ENCODE assay signal across 8 cellular contexts in genomic region chr13:110915057-110915873, GRCh38. TPM values are rescaled to one million over a fixed set of nuclear protein-coding genes. Genes with fewer than 3 reads are reported as not detected.
DNase-seq lines count a peak whose midpoint lies in the region; ATAC-seq and TF ChIP-seq lines count a peak whose summit lies in the region.

Gene ANKRD10, minus strand, starts transcription at chr13:110915069. Its CDS starts 135 bp downstream, at chr13:110914934.

- no peaks in the 10 kb centered on the region for H3K9me3 ChIP-seq in adrenal gland (replicated peaks in 1 of 3)
- H3K9me3 ChIP-seq in heart right ventricle: no peaks in the 10 kb centered on the region
- H3K9me3 ChIP-seq in upper lobe of right lung: no peaks in the 10 kb centered on the region

- in situ Hi-C loops in GM13976 (cut with MboI; ENCODE audit: low sequenced_read_pairs, unreplicated experiment): loop anchor here (25.0 kb wide), 1 partner anchor 297 kb away; no protein-coding TSS in a partner anchor

- H3K27ac ChIP-seq in adrenal gland (peak within 1 kb of the TSS; percentile 88 to 99 (median 98)), heart right ventricle (peak within 1 kb of the TSS; percentile 97 to 100 (median 100)), upper lobe of right lung (peak within 1 kb of the TSS; percentile 98)

- peak; percentile 75 for ATAC-seq in HG02870 (IDR thresholded peaks at IDR 0.05; ENCODE audit: unreplicated experiment)
- ATAC-seq in heart right ventricle: peak; percentile 91 to 97 (median 93)
- peak; percentile 94 for ATAC-seq in upper lobe of right lung

- peaks cover 14 to 44% of the 10 kb centered on the region in 2 donors for H3K4me1 ChIP-seq in adrenal gland (replicated peaks in 1 of 2)
- peaks cover 6 to 57% (median 48%) of the 10 kb centered on the region in 9 donors for H3K4me1 ChIP-seq in heart right ventricle
- peaks cover 39% of the 10 kb centered on the region for H3K4me1 ChIP-seq in upper lobe of right lung

- H3K27me3 ChIP-seq in adrenal gland (no peaks in the 10 kb centered on the region), heart right ventricle (no peaks in the 10 kb centered on the region), upper lobe of right lung (no peaks in the 10 kb centered on the region)

- DNase-seq in GM13976 (ENCODE audit: low spot score) (peak; percentile 99), NCI-H146 (lab: John Stamatoyannopoulos, UW) (peak; percentile 100), T-helper 1 cell (peak; percentile 85 to 98 (median 89)), adrenal gland (peak; percentile 99), heart right ventricle (peak; percentile 98 to 99), posterior vena cava (ENCODE audit: low spot score) (peak; percentile 100), upper lobe of right lung (peak; percentile 100)

- TF ChIP-seq CTCF in GM13976 (IDR thresholded peaks at IDR 0.05; ENCODE audit: borderline replicate concordance, control extremely low read depth, extremely low read depth, insufficient read depth, missing control alignments) (peak; percentile 86), adrenal gland (IDR thresholded peaks at IDR 0.05) (peak; percentile 71 to 97 (median 84)), heart right ventricle (IDR thresholded peaks at IDR 0.05) (peak in 8 of 9 donors; percentile 80 to 100 (median 92)), upper lobe of right lung (IDR thresholded peaks at IDR 0.05) (peak; percentile 90)

- peak within 1 kb of the TSS; percentile 18 to 89 (median 81) for H3K4me3 ChIP-seq in adrenal gland
- peak within 1 kb of the TSS; percentile 71 to 99 (median 92) for H3K4me3 ChIP-seq in heart right ventricle
- H3K4me3 ChIP-seq in upper lobe of right lung: peak within 1 kb of the TSS; percentile 95

- peak; percentile 40 to 45 for TF ChIP-seq POLR2A in adrenal gland (IDR thresholded peaks at IDR 0.05)

- intact Hi-C loops in adrenal gland (cut with DNase I): loop anchor here in 1 of 2 donors (10.0 kb wide), 2 partner anchors 200 to 300 kb away; partner anchors contain the start of gene ING1
- intact Hi-C loops in heart right ventricle (cut with DNase I): loop anchor here in 7 of 10 donors (1.0 to 10.0 kb wide), 13 partner anchors 45 to 310 kb away; partner anchors contain the start of gene ING1 (in 5 of the 7)
- intact Hi-C loops in posterior vena cava (cut with DNase I): loop anchor here (10.0 kb wide), 2 partner anchors 150 to 200 kb away; partner anchors contain the start of gene ING1 (in 1 of the 2)
- intact Hi-C loops in upper lobe of right lung (cut with DNase I): no loop called here

- peaks cover 0 to 3% of the 10 kb centered on the region in 2 donors for H3K36me3 ChIP-seq in adrenal gland (replicated peaks in 1 of 2)
- peaks cover 0 to 12% (median 0%) of the 10 kb centered on the region in 9 donors for H3K36me3 ChIP-seq in heart right ventricle
- peaks cover 4% of the 10 kb centered on the region for H3K36me3 ChIP-seq in upper lobe of right lung

- WGBS in adrenal gland, 4 donors: 0 to 1% (median 0%) methylated on average over 16 to 81 of the region's 81 CpGs
- 0 to 1% methylated on average over 74 to 81 of the region's 81 CpGs for WGBS in heart right ventricle, 2 donors

RNA-seq across cellular contexts. Expression of gene ANKRD10, which starts in this region (rescaled TPM):
- total RNA-seq in adrenal gland: 100 to 1,000 TPM in 3 of 8 donors, 10 to 100 TPM in 5; 50.1 to 126 (median 91.6) TPM
- polyA plus RNA-seq in adrenal gland: 100 to 1,000 TPM in 2 of 3 donors, 10 to 100 TPM in 1; 36.5 to 139 (median 116) TPM
- total RNA-seq in heart right ventricle: 10 to 100 TPM; 38.1 to 71.4 (median 49.0) TPM
- polyA plus RNA-seq in heart right ventricle: 100 to 1,000 TPM in 1 of 2 donors, 10 to 100 TPM in 1; 32.4 to 127 TPM
- 100 to 1,000 TPM; 114 to 138 TPM for total RNA-seq in posterior vena cava
- total RNA-seq in upper lobe of right lung: 134 TPM

Comparison
In these comparisons a context has a peak if more than half of its experiments do, and no peak if none do; other contexts are left out.
1. Peak in every context shown above with its lines: DNase-seq, ATAC-seq, H3K4me3 ChIP-seq and H3K27ac ChIP-seq.